In genomic region chr6:41707565-41708200, GRCh38 we compare ENCODE assay signal across 8 cellular contexts.
DNase-seq lines count a peak whose midpoint lies in the region; ATAC-seq and TF ChIP-seq lines count a peak whose summit lies in the region.

No MANE protein-coding gene starts in this region.

- H3K27ac ChIP-seq in rectal smooth muscle tissue (ENCODE audit: low read depth, low read length): peak overlapping the region; percentile 82

- ATAC-seq in GM21723 (IDR thresholded peaks at IDR 0.05; ENCODE audit: unreplicated experiment): no peak

- no peak for TF ChIP-seq CTCF in GM12865 (IDR thresholded peaks at IDR 0.05; ENCODE audit: insufficient read depth, low read depth, low read length, missing control alignments)

- H3K4me1 ChIP-seq in rectal smooth muscle tissue (ENCODE audit: control insufficient read depth, insufficient read depth, low read length): peaks cover 41% of the 10 kb centered on the region

- peak; percentile 74 for DNase-seq in GM12865 (ENCODE audit: low read depth)
- peak; percentile 19 for DNase-seq in T-helper 22 cell (ENCODE audit: low read depth)
- peak; percentile 70 for DNase-seq in cerebellar cortex (ENCODE audit: low spot score)
- no peak for DNase-seq in NCI-H524 treated with DMSO at 0.1 percent for 48 hours (lab: John Stamatoyannopoulos, UW)
- DNase-seq in NCI-H748 treated with DMSO at 0.1 percent for 48 hours (lab: John Stamatoyannopoulos, UW): no peak
- no peak for DNase-seq in COLO829 (ENCODE audit: low spot score)

- H3K4me3 ChIP-seq in GM12865 (ENCODE audit: low read depth, low read length) (peak overlapping the region; percentile 64), rectal smooth muscle tissue (ENCODE audit: low read length) (no peak overlapping the region)

- H3K36me3 ChIP-seq in rectal smooth muscle tissue (ENCODE audit: control insufficient read depth, insufficient read depth, low read length): no peaks in the 10 kb centered on the region

- no peak overlapping the region for H3K9ac ChIP-seq in rectal smooth muscle tissue (ENCODE audit: low read length)

- H3K27me3 ChIP-seq in rectal smooth muscle tissue (ENCODE audit: control insufficient read depth, insufficient read depth, low read length): no peaks in the 10 kb centered on the region

Comparison
In these comparisons a context has a peak if more than half of its experiments do, and no peak if none do; other contexts are left out.
1. DNase-seq: peak in GM12865 (single experiment), T-helper 22 cell (single experiment) and cerebellar cortex (single experiment); none in NCI-H524 treated with DMSO at 0.1 percent for 48 hours (single experiment), NCI-H748 treated with DMSO at 0.1 percent for 48 hours (single experiment) and COLO829 (single experiment).